ENCODE assay signal across 12 cellular contexts in the genomic region with DNA sequence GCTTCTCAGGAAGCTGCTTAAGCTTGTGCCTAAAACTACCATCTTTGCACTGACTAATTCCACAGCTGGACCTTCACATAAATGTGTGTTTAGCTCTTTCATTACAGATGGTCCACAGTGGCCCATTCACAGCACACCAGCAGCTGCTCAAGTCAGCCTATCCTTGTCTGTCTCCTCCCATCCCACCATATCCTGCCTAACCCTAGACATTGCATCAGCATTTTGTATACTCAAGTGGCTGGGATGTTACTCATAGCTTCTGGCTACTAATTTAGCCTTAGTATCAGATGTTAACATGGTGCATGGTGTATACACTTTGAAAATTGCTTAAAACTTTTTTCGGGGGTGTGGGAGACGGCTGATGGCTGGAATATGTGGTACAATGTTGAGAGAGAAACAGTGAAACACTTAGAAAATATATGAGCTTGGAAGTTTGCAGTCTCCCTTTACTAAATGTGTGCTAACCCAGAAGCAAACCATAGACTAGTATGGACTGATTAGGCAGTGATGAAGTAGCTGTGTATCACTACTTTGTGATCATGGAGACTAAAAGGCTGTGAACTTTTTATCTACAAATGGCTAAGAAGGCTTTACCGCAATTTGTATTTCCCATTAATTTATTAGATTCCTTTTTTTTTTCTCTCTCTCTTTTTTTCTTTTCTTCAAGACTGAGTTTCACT.
DNase-seq lines count a peak whose midpoint lies in the region; FAIRE-seq and TF ChIP-seq lines count a peak whose summit lies in the region.
"Had no signal": no experiment of that assay in that cellular context is flagged by ENCODE, and none has a peak within 500 bp of the region (broad histone marks: within the 10 kb centered on the region; RNA-seq: fewer than 3 reads in every experiment).

No MANE protein-coding gene starts in this region.

- H3K9me3 ChIP-seq in adipocyte (ENCODE audit: control insufficient read depth, low read length) = no peaks in the 10 kb centered on the region
- no peaks in the 10 kb centered on the region for H3K9me3 ChIP-seq in tibial artery
- H3K9me3 ChIP-seq: esophagus squamous epithelium had no signal

- intact Hi-C loops in tibial artery (cut with DNase I; ENCODE audit: low total_unique reads) = no loop called here

- no peak for TF ChIP-seq POLR2A in H54 (IDR thresholded peaks at IDR 0.05; ENCODE audit: low read depth, low read length)

- no peak for TF ChIP-seq CTCF in tibial artery (IDR thresholded peaks at IDR 0.05)

- no peaks in the 10 kb centered on the region for H3K27me3 ChIP-seq in adipocyte (replicated peaks; ENCODE audit: control insufficient read depth, insufficient read depth, low read length)
- H3K27me3 ChIP-seq in tibial artery = no peaks in the 10 kb centered on the region
- H3K27me3 ChIP-seq: esophagus squamous epithelium had no signal

- DNase-seq in AG08396 (ENCODE audit: low spot score) (peak; percentile 73), H54 (ENCODE audit: insufficient read length, low spot score) (peak; percentile 44), adipocyte (ENCODE audit: low read depth) (peak; percentile 76), iris pigment epithelial cell (ENCODE audit: low read depth) (peak; percentile 94), tibial artery (no peak), NCI-H1105 (lab: John Stamatoyannopoulos, UW) (no peak), globus pallidus (ENCODE audit: low spot score) (no peak)
- DNase-seq in activated CD4-positive, alpha-beta T cell treated with anti-CD3 and anti-CD28 coated beads, Interleukin-2, amount 50 U/mL, for 4 hours = no peak
- DNase-seq: activated effector memory CD4-positive, alpha-beta T cell treated with Interleukin-2 at 50 U/mL for 16 hours; esophagus squamous epithelium; naive thymus-derived CD8-positive, alpha-beta T cell; NCI-H2171 treated with DMSO at 0.1 percent for 48 hours had no signal

- no peak overlapping the region for H3K27ac ChIP-seq in tibial artery
- H3K27ac ChIP-seq: esophagus squamous epithelium had no signal

- H3K4me3 ChIP-seq in adipocyte (ENCODE audit: low read length) (no peak overlapping the region), tibial artery (no peak overlapping the region)
- H3K4me3 ChIP-seq: esophagus squamous epithelium had no signal

- peak; percentile 99 for FAIRE-seq in H54 (lab: Jason Lieb, UNC)

- H3K36me3 ChIP-seq in adipocyte (ENCODE audit: control insufficient read depth, insufficient read depth, low read length, severe bottlenecking) = peaks cover 30% of the 10 kb centered on the region
- peaks cover 28 to 75% (median 72%) of the 10 kb centered on the region in 3 donors for H3K36me3 ChIP-seq in tibial artery

- H3K4me1 ChIP-seq in adipocyte (ENCODE audit: control insufficient read depth, insufficient read depth, low read length) = peaks cover 10% of the 10 kb centered on the region
- no peaks in the 10 kb centered on the region for H3K4me1 ChIP-seq in tibial artery
- H3K4me1 ChIP-seq: esophagus squamous epithelium had no signal

- H3K9ac ChIP-seq in adipocyte (ENCODE audit: low read length) = no peak overlapping the region

Comparison
In these comparisons a context has a peak if more than half of its experiments do, and no peak if none do; other contexts are left out.
1. DNase-seq: peak in AG08396 (single experiment), H54 (single experiment), adipocyte (single experiment) and iris pigment epithelial cell (single experiment); none in activated CD4-positive, alpha-beta T cell treated with anti-CD3 and anti-CD28 coated beads, Interleukin-2, amount 50 U/mL, for 4 hours (0 of 2), tibial artery (0 of 2), NCI-H1105 (single experiment) and globus pallidus (single experiment).